ENCODE assay signal across 1 cellular context in the genomic region with DNA sequence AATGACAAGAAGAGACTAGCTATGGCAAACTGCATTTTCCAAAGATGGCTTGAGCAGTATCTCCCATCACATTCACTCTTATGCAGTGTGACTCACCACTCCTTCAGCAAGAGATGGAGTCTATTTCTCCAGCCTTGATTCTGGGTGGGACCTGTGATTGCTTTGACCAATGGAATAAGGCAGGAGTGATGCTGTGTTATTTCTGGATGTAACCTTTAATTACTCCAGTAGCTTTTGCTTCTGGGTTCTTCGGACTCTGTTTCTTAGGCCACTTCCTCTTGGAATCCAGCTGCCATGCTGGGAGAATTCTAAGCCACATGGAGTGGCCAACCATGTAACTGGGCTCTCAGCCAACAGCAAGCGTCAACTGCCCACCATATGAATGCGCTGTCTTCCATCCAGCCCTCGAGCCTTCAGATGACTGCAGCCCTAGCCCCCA.
TF ChIP-seq lines count a peak whose summit lies in the region.

No MANE protein-coding gene starts in this region.

TF ChIP-seq in SK-N-SH, 30 proteins besides CTCF, POLR2A, EP300 and RAD21 (continued from another document):
- TF ChIP-seq, protein P1, sequence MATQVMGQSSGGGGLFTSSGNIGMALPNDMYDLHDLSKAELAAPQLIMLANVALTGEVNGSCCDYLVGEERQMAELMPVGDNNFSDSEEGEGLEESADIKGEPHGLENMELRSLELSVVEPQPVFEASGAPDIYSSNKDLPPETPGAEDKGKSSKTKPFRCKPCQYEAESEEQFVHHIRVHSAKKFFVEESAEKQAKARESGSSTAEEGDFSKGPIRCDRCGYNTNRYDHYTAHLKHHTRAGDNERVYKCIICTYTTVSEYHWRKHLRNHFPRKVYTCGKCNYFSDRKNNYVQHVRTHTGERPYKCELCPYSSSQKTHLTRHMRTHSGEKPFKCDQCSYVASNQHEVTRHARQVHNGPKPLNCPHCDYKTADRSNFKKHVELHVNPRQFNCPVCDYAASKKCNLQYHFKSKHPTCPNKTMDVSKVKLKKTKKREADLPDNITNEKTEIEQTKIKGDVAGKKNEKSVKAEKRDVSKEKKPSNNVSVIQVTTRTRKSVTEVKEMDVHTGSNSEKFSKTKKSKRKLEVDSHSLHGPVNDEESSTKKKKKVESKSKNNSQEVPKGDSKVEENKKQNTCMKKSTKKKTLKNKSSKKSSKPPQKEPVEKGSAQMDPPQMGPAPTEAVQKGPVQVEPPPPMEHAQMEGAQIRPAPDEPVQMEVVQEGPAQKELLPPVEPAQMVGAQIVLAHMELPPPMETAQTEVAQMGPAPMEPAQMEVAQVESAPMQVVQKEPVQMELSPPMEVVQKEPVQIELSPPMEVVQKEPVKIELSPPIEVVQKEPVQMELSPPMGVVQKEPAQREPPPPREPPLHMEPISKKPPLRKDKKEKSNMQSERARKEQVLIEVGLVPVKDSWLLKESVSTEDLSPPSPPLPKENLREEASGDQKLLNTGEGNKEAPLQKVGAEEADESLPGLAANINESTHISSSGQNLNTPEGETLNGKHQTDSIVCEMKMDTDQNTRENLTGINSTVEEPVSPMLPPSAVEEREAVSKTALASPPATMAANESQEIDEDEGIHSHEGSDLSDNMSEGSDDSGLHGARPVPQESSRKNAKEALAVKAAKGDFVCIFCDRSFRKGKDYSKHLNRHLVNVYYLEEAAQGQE (IDR thresholded peaks at IDR 0.05; ENCODE audit: low read depth, low read length), result no peak
- TF ChIP-seq FOSL2 (IDR thresholded peaks at IDR 0.05; ENCODE audit: borderline replicate concordance, low read depth) (peak; percentile 61; the same call in 1 of the 2 replicates), GATA2 (CRISPR knock-in tag; IDR thresholded peaks at IDR 0.05) (no peak), MEF2A (IDR thresholded peaks at IDR 0.05; ENCODE audit: borderline replicate concordance, low read depth) (no peak), ELF1 (IDR thresholded peaks at IDR 0.05) (no peak), TAF1 (IDR thresholded peaks at IDR 0.05; ENCODE audit: borderline replicate concordance, low read depth, low read length) (no peak), RXRA (IDR thresholded peaks at IDR 0.05; ENCODE audit: borderline replicate concordance, low read depth) (no peak), FOXJ3 (CRISPR knock-in tag; IDR thresholded peaks at IDR 0.05) (no peak), NRF1 (IDR thresholded peaks at IDR 0.05; ENCODE audit: low read depth, low read length) (no peak), EZH2phosphoT487 (IDR thresholded peaks at IDR 0.05; ENCODE audit: borderline replicate concordance, low read depth) (no peak), TEAD4 (IDR thresholded peaks at IDR 0.05; ENCODE audit: borderline replicate concordance, insufficient read depth) (no peak), GABPA (IDR thresholded peaks at IDR 0.05; ENCODE audit: low read depth) (0 out of 2 replicates have a peak, but pooled peaks have one; percentile 13), RFX5 (IDR thresholded peaks at IDR 0.05; ENCODE audit: low read length) (no peak), RCOR1 (IDR thresholded peaks at IDR 0.05; ENCODE audit: low read length) (no peak), CHD2 (IDR thresholded peaks at IDR 0.05; ENCODE audit: low read length, partially characterized antibody) (no peak), SIN3A (IDR thresholded peaks at IDR 0.05; ENCODE audit: borderline replicate concordance, low read depth, low read length) (no peak)
- TF ChIP-seq, protein P2, sequence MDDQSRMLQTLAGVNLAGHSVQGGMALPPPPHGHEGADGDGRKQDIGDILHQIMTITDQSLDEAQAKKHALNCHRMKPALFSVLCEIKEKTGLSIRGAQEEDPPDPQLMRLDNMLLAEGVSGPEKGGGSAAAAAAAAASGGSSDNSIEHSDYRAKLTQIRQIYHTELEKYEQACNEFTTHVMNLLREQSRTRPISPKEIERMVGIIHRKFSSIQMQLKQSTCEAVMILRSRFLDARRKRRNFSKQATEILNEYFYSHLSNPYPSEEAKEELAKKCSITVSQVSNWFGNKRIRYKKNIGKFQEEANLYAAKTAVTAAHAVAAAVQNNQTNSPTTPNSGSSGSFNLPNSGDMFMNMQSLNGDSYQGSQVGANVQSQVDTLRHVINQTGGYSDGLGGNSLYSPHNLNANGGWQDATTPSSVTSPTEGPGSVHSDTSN (IDR thresholded peaks at IDR 0.05), result no peak
- TF ChIP-seq, protein P3, sequence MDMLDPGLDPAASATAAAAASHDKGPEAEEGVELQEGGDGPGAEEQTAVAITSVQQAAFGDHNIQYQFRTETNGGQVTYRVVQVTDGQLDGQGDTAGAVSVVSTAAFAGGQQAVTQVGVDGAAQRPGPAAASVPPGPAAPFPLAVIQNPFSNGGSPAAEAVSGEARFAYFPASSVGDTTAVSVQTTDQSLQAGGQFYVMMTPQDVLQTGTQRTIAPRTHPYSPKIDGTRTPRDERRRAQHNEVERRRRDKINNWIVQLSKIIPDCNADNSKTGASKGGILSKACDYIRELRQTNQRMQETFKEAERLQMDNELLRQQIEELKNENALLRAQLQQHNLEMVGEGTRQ (IDR thresholded peaks at IDR 0.05; ENCODE audit: borderline replicate concordance, low read depth, low read length), result no peak
- TF ChIP-seq, protein P4, sequence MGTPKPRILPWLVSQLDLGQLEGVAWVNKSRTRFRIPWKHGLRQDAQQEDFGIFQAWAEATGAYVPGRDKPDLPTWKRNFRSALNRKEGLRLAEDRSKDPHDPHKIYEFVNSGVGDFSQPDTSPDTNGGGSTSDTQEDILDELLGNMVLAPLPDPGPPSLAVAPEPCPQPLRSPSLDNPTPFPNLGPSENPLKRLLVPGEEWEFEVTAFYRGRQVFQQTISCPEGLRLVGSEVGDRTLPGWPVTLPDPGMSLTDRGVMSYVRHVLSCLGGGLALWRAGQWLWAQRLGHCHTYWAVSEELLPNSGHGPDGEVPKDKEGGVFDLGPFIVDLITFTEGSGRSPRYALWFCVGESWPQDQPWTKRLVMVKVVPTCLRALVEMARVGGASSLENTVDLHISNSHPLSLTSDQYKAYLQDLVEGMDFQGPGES (IDR thresholded peaks at IDR 0.05; ENCODE audit: low read depth, low read length), result no peak
